ENCODE assay signal across 13 cellular contexts in the genomic region with DNA sequence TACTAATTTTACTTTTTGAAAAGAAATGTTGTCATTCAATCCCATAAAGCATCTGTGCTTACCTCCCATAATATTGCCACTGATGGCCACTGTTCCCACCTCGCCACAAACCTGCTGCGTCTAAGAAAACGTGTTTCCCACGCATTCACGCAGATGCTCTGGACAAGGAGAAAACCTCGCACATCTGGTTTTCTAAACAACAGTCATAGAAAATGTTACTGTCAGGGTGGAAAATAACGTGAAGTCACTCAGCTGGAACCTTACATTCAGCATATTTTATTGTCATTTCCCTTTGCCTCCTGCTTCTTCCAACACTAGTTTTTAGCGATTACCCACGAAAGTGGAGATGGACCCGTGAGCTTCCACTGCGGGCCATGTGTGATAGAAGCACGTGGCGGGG.
DNase-seq lines count a peak whose midpoint lies in the region; TF ChIP-seq lines count a peak whose summit lies in the region.
"Had no signal": no experiment of that assay in that cellular context is flagged by ENCODE, and none has a peak within 500 bp of the region (broad histone marks: within the 10 kb centered on the region; RNA-seq: fewer than 3 reads in every experiment).

No MANE protein-coding gene starts in this region.

- no peak overlapping the region for H2BK15ac ChIP-seq in H9 (ENCODE audit: low read depth, low read length)
- H2BK15ac ChIP-seq in mesendoderm (replicated peaks; ENCODE audit: low read depth): no peak overlapping the region

- H3K23ac ChIP-seq in H9 (ENCODE audit: insufficient read length, low read depth, low read length) (no peak overlapping the region), mesendoderm (ENCODE audit: low read length) (no peak overlapping the region)

- no peak overlapping the region for H4K8ac ChIP-seq in H9 (replicated peaks; ENCODE audit: insufficient read length, low read depth, low read length)
- H4K8ac ChIP-seq in mesendoderm (ENCODE audit: low read depth, low read length): no peak overlapping the region

- H3K27ac ChIP-seq in H9 (ENCODE audit: insufficient read length, low read depth, low read length): peak overlapping the region; percentile 45
- peak overlapping the region; percentile 64 to 70 for H3K27ac ChIP-seq in ascending aorta
- H3K27ac ChIP-seq in mesendoderm (ENCODE audit: low read depth, low read length): peak overlapping the region; percentile 77
- H3K27ac ChIP-seq in stomach smooth muscle (ENCODE audit: low read length): peak overlapping the region; percentile 93
- H3K27ac ChIP-seq in ovary: no peak overlapping the region
- H3K27ac ChIP-seq: left ventricle myocardium inferior, SK-N-MC had no signal

- H3K79me2 ChIP-seq in H9 (ENCODE audit: insufficient read depth, low read length): no peaks in the 10 kb centered on the region
- H3K79me2 ChIP-seq in mesendoderm (ENCODE audit: control insufficient read depth, insufficient read depth, low read length): no peaks in the 10 kb centered on the region

- DNase-seq in H9: no peak
- DNase-seq in ascending aorta (ENCODE audit: low spot score in 2 of 2): no peak
- no peak for DNase-seq in mesendoderm
- DNase-seq in retina: no peak
- DNase-seq in ovary: no peak
- no peak for DNase-seq in activated T-cell treated with anti-CD3 and anti-CD28 coated beads, Interleukin-2, amount 50 U/mL, for 1 hour
- DNase-seq: CD4-positive, alpha-beta T cell; left ventricle myocardium inferior; MV-4-11; stimulated activated CD4-positive, alpha-beta T cell treated with anti-CD3 and anti-CD28 coated beads, Interleukin-12 subunit alpha, Interleukin-12 subunit beta, amount 100 ng/mL, for 4 hours had no signal

- H2BK20ac ChIP-seq in H9 (ENCODE audit: low read depth, low read length, poor library complexity, severe bottlenecking): no peak overlapping the region

- H2BK5ac ChIP-seq in H9 (ENCODE audit: insufficient read length, low read length): no peak overlapping the region
- no peak overlapping the region for H2BK5ac ChIP-seq in mesendoderm (ENCODE audit: low read length)

- no peak overlapping the region for H3K4me2 ChIP-seq in H9 (ENCODE audit: insufficient read depth, insufficient read length, low read length)
- H3K4me2 ChIP-seq in mesendoderm (ENCODE audit: low read length): no peak overlapping the region

- peak overlapping the region; percentile 91 to 98 (median 95) for H3K27ac Mint-ChIP-seq in H9
- H3K27ac Mint-ChIP-seq: CD4-positive, alpha-beta T cell had no signal

- WGBS in H9 (ENCODE audit: extremely low coverage, insufficient read length, low lambda C conversion rate): no CpG with 5 or more reads among the region's 13 CpGs
- WGBS in mesendoderm (ENCODE audit: extremely low coverage, insufficient coverage, low lambda C conversion rate): no CpG with 5 or more reads among the region's 13 CpGs
- 79 to 84% (median 83%) methylated on average over 13 of the region's 13 CpGs for WGBS in ovary, 3 donors

- H3K9ac ChIP-seq in H9 (ENCODE audit: extremely low read depth, insufficient read length, low read length) (no peak overlapping the region), mesendoderm (ENCODE audit: low read length) (no peak overlapping the region), stomach smooth muscle (ENCODE audit: low read length in 2 of 2) (peak overlapping the region; percentile 54 to 62)

- H3K18ac ChIP-seq in H9 (ENCODE audit: insufficient read length, low read depth, low read length) (peak overlapping the region; percentile 1), mesendoderm (ENCODE audit: low read length) (peak overlapping the region; percentile 63)

- peaks cover 0 to 44% (median 35%) of the 10 kb centered on the region in 3 experiments; a peak in 6 of 7 replicates for H3K36me3 Mint-ChIP-seq in H9 (ENCODE audit: insufficient read depth in 1 of 3, low read depth in 3 of 3)

- H4K5ac ChIP-seq in H9 (ENCODE audit: insufficient read length, low read depth, low read length) (no peak overlapping the region), mesendoderm (ENCODE audit: low read length) (no peak overlapping the region)

- no peak overlapping the region for H2AK5ac ChIP-seq in H9 (ENCODE audit: insufficient read length, low read length)
- no peak overlapping the region for H2AK5ac ChIP-seq in mesendoderm (ENCODE audit: low read length)

- H3K9me3 ChIP-seq in H9 (ENCODE audit: control insufficient read depth, low read depth, low read length) (no peaks in the 10 kb centered on the region), ascending aorta (no peaks in the 10 kb centered on the region), stomach smooth muscle (ENCODE audit: control insufficient read depth in 2 of 2, low read length in 2 of 2) (no peaks in the 10 kb centered on the region), ovary (no peaks in the 10 kb centered on the region)
- H3K9me3 ChIP-seq: left ventricle myocardium inferior had no signal

- H3K4me1 Mint-ChIP-seq in H9: peaks cover 59 to 64% of the 10 kb centered on the region in 2 experiments

- no peak overlapping the region for H2BK120ac ChIP-seq in H9 (ENCODE audit: low read depth, low read length, poor library complexity, severe bottlenecking)
- no peak overlapping the region for H2BK120ac ChIP-seq in mesendoderm (ENCODE audit: low read depth, low read length)

- H4K20me1 ChIP-seq in H9 (ENCODE audit: control insufficient read depth, insufficient read depth, insufficient read length): no peaks in the 10 kb centered on the region

- H3K4me3 ChIP-seq in ascending aorta (peak overlapping the region in 1 of 2 donors; percentile 55), mesendoderm (ENCODE audit: low read length) (no peak overlapping the region), stomach smooth muscle (ENCODE audit: low read length in 2 of 2) (peak overlapping the region; percentile 23 to 49), ovary (no peak overlapping the region)
- H3K4me3 ChIP-seq: GM12878, left ventricle myocardium inferior, SK-N-MC had no signal

- H3K36me3 ChIP-seq in ascending aorta (no peaks in the 10 kb centered on the region), mesendoderm (ENCODE audit: control insufficient read depth, insufficient read depth, low read length) (no peaks in the 10 kb centered on the region), stomach smooth muscle (ENCODE audit: control insufficient read depth in 2 of 2, insufficient read depth in 2 of 2, low read length in 2 of 2) (peaks cover 7 to 14% of the 10 kb centered on the region in 2 donors), ovary (no peaks in the 10 kb centered on the region)
- H3K36me3 ChIP-seq: left ventricle myocardium inferior had no signal

- TF ChIP-seq CTCF in H9 (conservative IDR thresholded peaks at IDR 0.05): no peak
- TF ChIP-seq CTCF in ascending aorta (IDR thresholded peaks at IDR 0.05): no peak
- no peak for TF ChIP-seq CTCF in ovary (IDR thresholded peaks at IDR 0.05)

- no peak for TF ChIP-seq EP300 in ovary (IDR thresholded peaks at IDR 0.05)

- H3K23me2 ChIP-seq in H9 (ENCODE audit: insufficient read length, low read depth, low read length, poor library complexity, severe bottlenecking): no peaks in the 10 kb centered on the region

- no peak overlapping the region for H3K4ac ChIP-seq in H9 (ENCODE audit: low read depth, low read length)
- peak overlapping the region; percentile 93 for H3K4ac ChIP-seq in mesendoderm (ENCODE audit: low read depth, low read length)

- H2AFZ ChIP-seq in H9 (ENCODE audit: low read length): no peak overlapping the region

- H2BK12ac ChIP-seq in H9 (ENCODE audit: insufficient read length, low read depth, low read length): no peak overlapping the region

- no peak for TF ChIP-seq POLR2A in ovary (IDR thresholded peaks at IDR 0.05)

- H3K4me1 ChIP-seq in H9 (ENCODE audit: insufficient read depth, low read length) (peaks cover 20% of the 10 kb centered on the region), ascending aorta (peaks cover 0 to 9% of the 10 kb centered on the region in 2 donors), mesendoderm (ENCODE audit: control insufficient read depth, low read depth, low read length) (peaks cover 24% of the 10 kb centered on the region), stomach smooth muscle (ENCODE audit: control insufficient read depth, insufficient read depth, low read length) (peaks cover 67% of the 10 kb centered on the region), ovary (ENCODE audit: insufficient read depth) (peaks cover 2% of the 10 kb centered on the region)
- H3K4me1 ChIP-seq: left ventricle myocardium inferior had no signal

- H3K27me3 Mint-ChIP-seq in H9 (ENCODE audit: low read depth): no peaks in the 10 kb centered on the region
- H3K27me3 Mint-ChIP-seq: CD4-positive, alpha-beta T cell had no signal

- H3K14ac ChIP-seq in H9 (ENCODE audit: insufficient read depth, low read length): no peak overlapping the region

- no peak overlapping the region for H3T11ph ChIP-seq in H9 (ENCODE audit: low read length)

- H3K27me3 ChIP-seq in H9 (ENCODE audit: insufficient read depth, low read length) (no peaks in the 10 kb centered on the region), ascending aorta (no peaks in the 10 kb centered on the region), mesendoderm (ENCODE audit: insufficient read depth, low read length, poor library complexity) (no peaks in the 10 kb centered on the region), stomach smooth muscle (ENCODE audit: control insufficient read depth in 1 of 2, insufficient read depth in 2 of 2, low read length in 2 of 2) (no peaks in the 10 kb centered on the region), ovary (no peaks in the 10 kb centered on the region)

- intact Hi-C loops in ascending aorta (cut with DNase I) (no loop called here), ovary (cut with DNase I) (no loop called here)

- H3K9me3 Mint-ChIP-seq in H9: no peaks in the 10 kb centered on the region
- H3K9me3 Mint-ChIP-seq: CD4-positive, alpha-beta T cell had no signal

- no peak overlapping the region for H3K4me3 Mint-ChIP-seq in H9
- H3K4me3 Mint-ChIP-seq: CD4-positive, alpha-beta T cell had no signal

- no peak overlapping the region for H4K91ac ChIP-seq in H9 (ENCODE audit: insufficient read length, low read depth, low read length)

- H3K79me1 ChIP-seq in H9 (ENCODE audit: insufficient read depth, low read depth, low read length, poor library complexity, severe bottlenecking) (no peaks in the 10 kb centered on the region), mesendoderm (ENCODE audit: low read length) (no peaks in the 10 kb centered on the region)

- H3K56ac ChIP-seq in H9 (ENCODE audit: insufficient read length, low read depth, low read length) (no peak overlapping the region), mesendoderm (ENCODE audit: low read length) (peak overlapping the region; percentile 65)

Comparison
In these comparisons a context has a peak if more than half of its experiments do, and no peak if none do; other contexts are left out.
1. H3K27ac ChIP-seq: peak in H9 (single experiment), ascending aorta (2 of 2), mesendoderm (single experiment) and stomach smooth muscle (single experiment); none in ovary (0 of 2).
2. H3K9ac ChIP-seq: peak in stomach smooth muscle (2 of 2); none in H9 (single experiment) and mesendoderm (single experiment).
3. H3K4me3 ChIP-seq: peak in stomach smooth muscle (2 of 2); none in mesendoderm (single experiment) and ovary (single experiment).